ENCODE assay signal across 10 cellular contexts in the genomic region with DNA sequence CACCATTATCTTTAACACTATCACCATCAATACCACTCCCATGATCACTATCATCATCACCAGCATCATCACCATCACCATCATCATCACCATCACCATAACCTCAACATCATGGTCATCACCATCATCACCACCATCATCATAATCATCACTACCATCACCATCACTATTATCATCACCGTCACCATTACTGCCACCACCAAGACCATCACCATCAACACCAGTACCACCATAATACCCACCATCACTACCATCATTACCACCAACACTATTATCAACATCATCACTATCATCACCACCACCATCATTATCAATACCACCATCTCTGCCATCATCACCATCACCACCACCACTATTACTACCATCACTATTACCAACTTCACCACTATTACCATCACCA. TPM values are rescaled to one million over a fixed set of nuclear protein-coding genes. Genes with fewer than 3 reads are reported as not detected.
"Had no signal": no experiment of that assay in that cellular context is flagged by ENCODE, and none has a peak within 500 bp of the region (broad histone marks: within the 10 kb centered on the region; RNA-seq: fewer than 3 reads in every experiment).

No MANE protein-coding gene starts in this region.

- FAIRE-seq: H54 had no signal

- H3K9me3 Mint-ChIP-seq: HFFc6 had no signal

- H3K4me1 Mint-ChIP-seq: H9, IgD-negative memory B cell had no signal

- H3K36me3 Mint-ChIP-seq: IgD-negative memory B cell had no signal

- H3K27ac Mint-ChIP-seq: H9, HFFc6, IgD-negative memory B cell had no signal

- DNase-seq: GM23248, GOT3, H9, HCEC 1CT, HFFc6, KBM-7 had no signal

- H3K4me3 Mint-ChIP-seq: H9, HFFc6, IgD-negative memory B cell had no signal

- H3K27ac ChIP-seq: GM23248, HL-60 had no signal

- H3K4me3 ChIP-seq: GM23248 had no signal

RNA-seq across cellular contexts. Expression of a gene that starts 32.7 kb away (rescaled TPM):
- total RNA-seq: GM23248, HFFc6, HT1080 had no signal
- polyA plus RNA-seq: GM23248, IgD-negative memory B cell had no signal

RNA-seq across cellular contexts. Expression of a gene that starts 43.1 kb away (rescaled TPM):
- total RNA-seq: H9, HFFc6, HT1080 had no signal
- polyA plus RNA-seq: IgD-negative memory B cell had no signal
